In the genomic region with DNA sequence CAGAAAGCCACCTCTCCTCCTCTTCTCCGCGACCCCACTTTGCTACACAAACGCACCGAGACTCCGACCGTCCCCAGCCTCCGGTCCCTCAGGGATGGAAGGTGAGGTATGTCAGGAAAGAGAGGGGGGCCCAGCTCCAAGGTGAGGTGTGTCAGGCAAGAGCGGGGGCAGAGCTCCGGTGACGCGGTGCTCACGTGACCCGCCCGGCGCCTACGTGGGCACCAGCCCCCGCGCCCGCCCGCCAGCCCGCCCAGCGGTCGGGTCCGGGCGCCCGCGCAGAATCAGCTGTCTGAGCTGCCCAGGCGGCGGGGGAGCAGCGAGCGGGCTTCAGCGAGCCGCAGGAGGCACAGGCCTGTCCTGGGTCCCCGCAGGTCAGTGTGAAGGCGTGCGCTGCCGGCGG, we compare ENCODE assay signal across 9 cellular contexts. TPM values are rescaled to one million over a fixed set of nuclear protein-coding genes. Genes with fewer than 3 reads are reported as not detected.
A peak's percentile ranks its signal among the peaks of the same experiment; 100 is the strongest.
DNase-seq lines count a peak whose midpoint lies in the region; ATAC-seq and TF ChIP-seq lines count a peak whose summit lies in the region.
"Not testable (repeated sequence)": the region's sequence is repeated elsewhere in the genome, so short reads cannot be mapped to it uniquely, and the experiment has no call there.
"Had no signal": no experiment of that assay in that cellular context is flagged by ENCODE, and none has a peak within 500 bp of the region (broad histone marks: within the 10 kb centered on the region; RNA-seq: fewer than 3 reads in every experiment).

Gene TCEAL2 (plus strand): TSS at position 244 of the 400 bp plus-strand sequence. CDS start 1,152 bp downstream, outside the sequence.

- POLR2A ChIA-PET in WTC11 (lab: Charles Lee), result interaction anchor here (1.0 kb wide), 1 partner anchor 115 kb away, joined by 3 read pairs; no protein-coding TSS in a partner anchor

- not testable (repeated sequence) for H3K27ac ChIP-seq in foreskin keratinocyte; lung (ENCODE audit: low read depth in 1 of 2, low read length in 1 of 2)
- H3K27ac ChIP-seq in testis, result peak within 1 kb of the TSS; percentile 65 to 68

- CTCF ChIA-PET in WTC11 (lab: Charles Lee), result interaction anchor here (1.3 kb wide), 1 partner anchor 29 kb away, joined by 7 read pairs; no protein-coding TSS in a partner anchor

- not testable (repeated sequence) for H3K27me3 ChIP-seq in foreskin keratinocyte; lung (ENCODE audit: control insufficient read depth, insufficient read depth); testis

- not testable (repeated sequence) for H3K4me1 ChIP-seq in foreskin keratinocyte; lung (ENCODE audit: control insufficient read depth in 2 of 2, insufficient read depth in 2 of 2, low read length in 2 of 2); testis

- H3K4me3 Mint-ChIP-seq in WTC11, result peak within 1 kb of the TSS; percentile 74
- H3K4me3 Mint-ChIP-seq in activated naive CD8-positive, alpha-beta T cell treated with anti-CD3 and anti-CD28 coated beads, Interleukin-2, amount 50 U/mL, for 24 hours, result peak within 1 kb of the TSS; percentile 34
- peak within 1 kb of the TSS; percentile 74 for H3K4me3 Mint-ChIP-seq in progenitor cell of endocrine pancreas (ENCODE audit: low read depth)

- peaks cover 49% of the 10 kb centered on the region for H3K27me3 Mint-ChIP-seq in WTC11 (ENCODE audit: low read depth)
- peaks cover 22% of the 10 kb centered on the region for H3K27me3 Mint-ChIP-seq in activated naive CD8-positive, alpha-beta T cell treated with anti-CD3 and anti-CD28 coated beads, Interleukin-2, amount 50 U/mL, for 24 hours
- peaks cover 25% of the 10 kb centered on the region for H3K27me3 Mint-ChIP-seq in progenitor cell of endocrine pancreas

- H3K9me3 Mint-ChIP-seq in WTC11; activated naive CD8-positive, alpha-beta T cell treated with anti-CD3 and anti-CD28 coated beads, Interleukin-2, amount 50 U/mL, for 24 hours: not testable (repeated sequence)
- peaks cover 13% of the 10 kb centered on the region for H3K9me3 Mint-ChIP-seq in progenitor cell of endocrine pancreas (ENCODE audit: low read depth)

- peaks cover 15% of the 10 kb centered on the region for H3K4me1 Mint-ChIP-seq in WTC11
- H3K4me1 Mint-ChIP-seq in activated naive CD8-positive, alpha-beta T cell treated with anti-CD3 and anti-CD28 coated beads, Interleukin-2, amount 50 U/mL, for 24 hours; progenitor cell of endocrine pancreas (ENCODE audit: low read depth): not testable (repeated sequence)

- not testable (repeated sequence) for H3K36me3 Mint-ChIP-seq in WTC11; activated naive CD8-positive, alpha-beta T cell treated with anti-CD3 and anti-CD28 coated beads, Interleukin-2, amount 50 U/mL, for 24 hours (ENCODE audit: low read depth); progenitor cell of endocrine pancreas (ENCODE audit: insufficient read depth)

- WGBS in lung, 2 donors, result 0 to 22% methylated on average over 10 to 33 of the region's 38 CpGs
- WGBS in testis, 2 donors, result 1% methylated on average over 10 of the region's 38 CpGs; no CpG with 5 or more reads in 1 of the 2 donors

- not testable (repeated sequence) for H3K36me3 ChIP-seq in lung (ENCODE audit: control insufficient read depth in 2 of 2, insufficient read depth in 2 of 2, low read length in 2 of 2); testis (ENCODE audit: low read depth, missing control alignments)

- not testable (repeated sequence) for H3K4me3 ChIP-seq in lung
- H3K4me3 ChIP-seq in testis, result peak within 1 kb of the TSS; percentile 2 to 58

- intact Hi-C loops in testis (cut with DNase I; ENCODE audit: low total_unique reads), result not testable (repeated sequence)

- not testable (repeated sequence) for H3K27ac Mint-ChIP-seq in WTC11; activated naive CD8-positive, alpha-beta T cell treated with anti-CD3 and anti-CD28 coated beads, Interleukin-2, amount 50 U/mL, for 24 hours
- H3K27ac Mint-ChIP-seq in progenitor cell of endocrine pancreas, result peak within 1 kb of the TSS; percentile 56

- not testable (repeated sequence) for TF ChIP-seq CTCF in WTC11 (IDR thresholded peaks at IDR 0.05); foreskin keratinocyte (conservative IDR thresholded peaks at IDR 0.05); lung (IDR thresholded peaks at IDR 0.05; ENCODE audit: control extremely low read depth, extremely low read depth); progenitor cell of endocrine pancreas (IDR thresholded peaks at IDR 0.05; ENCODE audit: unreplicated experiment); testis (IDR thresholded peaks at IDR 0.05)

- DNase-seq in COR-L47 (lab: John Stamatoyannopoulos, UW) (peak; percentile 10), NCI-H1436 treated with DMSO at 0.1 percent for 48 hours (lab: John Stamatoyannopoulos, UW) (peak; percentile 7), WTC11 (ENCODE audit: low spot score) (peak; percentile 34), testis (peak; percentile 66)
- DNase-seq in activated naive CD8-positive, alpha-beta T cell treated with anti-CD3 and anti-CD28 coated beads, Interleukin-2, amount 50 U/mL, for 24 hours; foreskin keratinocyte; lung (ENCODE audit: low spot score); progenitor cell of endocrine pancreas (ENCODE audit: low spot score, unreplicated experiment): not testable (repeated sequence)

- ATAC-seq in WTC11, result peak; percentile 77
- ATAC-seq in activated naive CD8-positive, alpha-beta T cell treated with anti-CD3 and anti-CD28 coated beads, Interleukin-2, amount 50 U/mL, for 24 hours, result not testable (repeated sequence)
- ATAC-seq in foreskin keratinocyte, result peak; percentile 16
- ATAC-seq in lung (ENCODE audit: insufficient read depth, low FRiP score), result peak; percentile 68

- not testable (repeated sequence) for H3K9me3 ChIP-seq in lung (ENCODE audit: control insufficient read depth in 2 of 2, insufficient read depth in 1 of 2, low read length in 1 of 2); testis

- TF ChIP-seq POLR2A in testis (IDR thresholded peaks at IDR 0.05), result not testable (repeated sequence)

TF ChIP-seq in WTC11, 78 proteins besides CTCF, POLR2A, EP300 and RAD21:
- TF ChIP-seq USF2 (CRISPR knock-in tag; IDR thresholded peaks at IDR 0.05), result peak; percentile 93
- TF ChIP-seq, protein P1, sequence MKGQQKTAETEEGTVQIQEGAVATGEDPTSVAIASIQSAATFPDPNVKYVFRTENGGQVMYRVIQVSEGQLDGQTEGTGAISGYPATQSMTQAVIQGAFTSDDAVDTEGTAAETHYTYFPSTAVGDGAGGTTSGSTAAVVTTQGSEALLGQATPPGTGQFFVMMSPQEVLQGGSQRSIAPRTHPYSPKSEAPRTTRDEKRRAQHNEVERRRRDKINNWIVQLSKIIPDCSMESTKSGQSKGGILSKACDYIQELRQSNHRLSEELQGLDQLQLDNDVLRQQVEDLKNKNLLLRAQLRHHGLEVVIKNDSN (CRISPR knock-in tag; IDR thresholded peaks at IDR 0.05), result peak; percentile 82
TF ChIP-seq in WTC11: peak in this region for 2; not testable (repeated sequence) for 76.

RNA-seq across cellular contexts. Expression of gene TCEAL2, which starts in this region (rescaled TPM):
- total RNA-seq in WTC11 (2021), result 12.5 to 17.2 TPM (median 15.6 TPM) in 3 replicates
- total RNA-seq in foreskin keratinocyte, result not detected in 2 replicates
- not detected in 2 replicates for polyA plus RNA-seq in foreskin keratinocyte
- 1 to 10 TPM in 1 of 2 donors, not detected in 1; 4.3 TPM for total RNA-seq in lung
- polyA plus RNA-seq in lung, result 1 to 10 TPM; 2.2 to 7.6 TPM
- total RNA-seq in progenitor cell of endocrine pancreas, result 5.9 and 7.2 TPM in 2 replicates
- 10 to 100 TPM; 52.0 to 63.0 TPM for total RNA-seq in testis
- polyA plus RNA-seq in testis (ENCODE audit: insufficient read depth, low read depth, low replicate concordance), result 37.2 TPM
- polyA plus RNA-seq: immature natural killer cell had no signal

Comparison
In these comparisons a context has a peak if more than half of its experiments do, and no peak if none do; other contexts are left out.
1. Peak in ATAC-seq in foreskin keratinocyte; RNA of the gene not detected or under 1 TPM.